ENCODE assay signal across 7 cellular contexts in genomic region chr7:147015999-147016398, GRCh38.
"Had no signal": no experiment of that assay in that cellular context is flagged by ENCODE, and none has a peak within 500 bp of the region (broad histone marks: within the 10 kb centered on the region; RNA-seq: fewer than 3 reads in every experiment).

No MANE protein-coding gene starts in this region.

- H3K36me3 ChIP-seq: HAP-1 had no signal

- DNase-seq: GM23248, GOT3, H7, HFFc6 had no signal

- H3K27ac Mint-ChIP-seq: HFFc6, IgD-negative memory B cell had no signal

- H3K27ac ChIP-seq: GM23248, HL-60 had no signal

- H2AFZ ChIP-seq: GM23248 had no signal

- H3K9me3 ChIP-seq: HAP-1 had no signal

- H3K4me3 ChIP-seq: GM23248, HAP-1 had no signal

- H3K36me3 Mint-ChIP-seq: IgD-negative memory B cell had no signal

- H3K4me1 Mint-ChIP-seq: IgD-negative memory B cell had no signal

- H3K27me3 Mint-ChIP-seq: IgD-negative memory B cell had no signal

- H3K4me1 ChIP-seq: HAP-1 had no signal

- H3K9ac ChIP-seq: GM23248 had no signal

- H3K4me3 Mint-ChIP-seq: HFFc6, IgD-negative memory B cell had no signal
